8 cellular contexts compared by ENCODE assay signal in the genomic region with DNA sequence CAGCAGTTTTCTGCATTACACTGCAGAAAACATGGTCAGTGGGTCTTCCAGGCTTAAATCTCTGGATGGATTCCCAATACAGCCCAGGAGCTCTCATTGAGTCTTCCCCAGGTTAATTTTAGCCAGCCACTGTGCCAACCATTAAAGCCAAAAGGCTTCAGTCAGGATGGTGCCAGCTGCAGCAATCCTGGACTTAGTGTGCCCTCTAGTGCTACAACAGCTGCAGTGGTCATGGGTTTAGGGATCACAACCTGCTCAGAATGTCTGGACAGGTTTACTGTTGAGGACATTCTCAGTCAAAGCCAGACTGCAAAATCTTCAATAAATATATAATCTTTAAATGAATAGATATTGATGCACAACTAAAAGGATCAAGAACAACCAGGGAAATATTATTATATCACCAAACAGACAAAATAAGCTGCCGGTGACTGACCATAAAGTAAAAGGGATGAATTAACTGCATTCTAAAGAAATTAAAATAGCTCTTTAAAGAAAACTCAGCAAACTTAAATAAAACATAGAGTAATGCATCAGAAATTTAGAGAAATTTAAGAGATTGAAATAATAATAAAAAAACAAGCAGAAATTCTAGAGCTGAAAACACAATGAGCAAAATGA.
DNase-seq lines count a peak whose midpoint lies in the region; ATAC-seq, FAIRE-seq and TF ChIP-seq lines count a peak whose summit lies in the region.

No MANE protein-coding gene starts in this region.

- H3K27ac ChIP-seq in HL-60 (replicated peaks) (no peak overlapping the region), stomach (no peak overlapping the region)

- H3K36me3 Mint-ChIP-seq in Caco-2 (ENCODE audit: insufficient read depth, unreplicated experiment) (no peaks in the 10 kb centered on the region), mesothelial cell of epicardium (no peaks in the 10 kb centered on the region)

- H3K36me3 ChIP-seq in Caco-2 (ENCODE audit: control insufficient read depth, insufficient read depth, low read length) (no peaks in the 10 kb centered on the region), stomach (no peaks in the 10 kb centered on the region)

- DNase-seq in Caco-2 (peak; percentile 52 to 55), GM19238 (ENCODE audit: insufficient read length, low spot score) (peak; percentile 2), HL-60 (ENCODE audit: low read depth in 1 of 2, low spot score in 1 of 2) (peak; percentile 1 to 30), RCC 7860 (ENCODE audit: low spot score) (peak; percentile 22), fibroblast of the aortic adventitia (ENCODE audit: low read depth) (peak; percentile 76), stomach (peak; percentile 37), mesothelial cell of epicardium (ENCODE audit: low spot score in 2 of 2, unreplicated experiment in 2 of 2) (no peak)

- no peaks in the 10 kb centered on the region for H3K4me1 Mint-ChIP-seq in Caco-2 (ENCODE audit: low read depth, unreplicated experiment)
- H3K4me1 Mint-ChIP-seq in mesothelial cell of epicardium = peaks cover 4% of the 10 kb centered on the region

- no peak for ATAC-seq in HG02571 (IDR thresholded peaks at IDR 0.05; ENCODE audit: unreplicated experiment)

- no peak for FAIRE-seq in RCC 7860 (lab: Jason Lieb, UNC)

- H3K9me3 Mint-ChIP-seq in Caco-2 (ENCODE audit: unreplicated experiment) = no peaks in the 10 kb centered on the region
- H3K9me3 Mint-ChIP-seq in mesothelial cell of epicardium = no peaks in the 10 kb centered on the region

- no peaks in the 10 kb centered on the region for H3K27me3 ChIP-seq in Caco-2 (replicated peaks; ENCODE audit: control insufficient read depth, insufficient read depth, low read length)
- H3K27me3 ChIP-seq in HL-60 (ENCODE audit: insufficient read depth, poor library complexity, severe bottlenecking) = no peaks in the 10 kb centered on the region
- no peaks in the 10 kb centered on the region for H3K27me3 ChIP-seq in stomach

- TF ChIP-seq POLR2A in stomach (IDR thresholded peaks at IDR 0.05) = no peak

- TF ChIP-seq CTCF in Caco-2 (IDR thresholded peaks at IDR 0.05; ENCODE audit: insufficient read depth in 1 of 2, low read depth in 1 of 2, low read length in 1 of 2, severe bottlenecking in 1 of 2, unreplicated experiment in 1 of 2) = peak; percentile 68 to 81
- peak; percentile 62 for TF ChIP-seq CTCF in HL-60 (IDR thresholded peaks at IDR 0.05; ENCODE audit: insufficient read depth, low read length)
- peak; percentile 92 for TF ChIP-seq CTCF in fibroblast of the aortic adventitia (IDR thresholded peaks at IDR 0.05; ENCODE audit: insufficient read depth, low read length)
- peak in 4 of 7 experiments; percentile 8 to 41 (median 34) for TF ChIP-seq CTCF in stomach (IDR thresholded peaks at IDR 0.05)
- TF ChIP-seq CTCF in mesothelial cell of epicardium (IDR thresholded peaks at IDR 0.05; ENCODE audit: unreplicated experiment) = no peak

- H3K27ac Mint-ChIP-seq in Caco-2 (ENCODE audit: unreplicated experiment) (no peak overlapping the region), mesothelial cell of epicardium (no peak overlapping the region)

- 88 to 95% (median 92%) methylated on average over 1 of the region's 1 CpG for WGBS in stomach, 5 donors

- intact Hi-C loops in Caco-2 (cut with micrococcal nuclease; ENCODE audit: unreplicated experiment) (loop anchor here (1.0 to 5.0 kb wide), 4 partner anchors 270 to 1057 kb away; no protein-coding TSS in a partner anchor), stomach (cut with DNase I; ENCODE audit: low total_unique reads) (loop anchor here (5.0 kb wide), 1 partner anchor 427 kb away; no protein-coding TSS in a partner anchor)

- BruUV-seq in Caco-2 (replicated peaks; lab: Mats Ljungman, UMichigan) = no TSS peak

- POLR2A ChIA-PET in Caco-2 (lab: Charles Lee) = no interaction called here

- H3K4me3 ChIP-seq in Caco-2 (ENCODE audit: low read depth, low read length) (no peak overlapping the region), HL-60 (replicated peaks; ENCODE audit: insufficient read depth, low read length) (no peak overlapping the region), fibroblast of the aortic adventitia (ENCODE audit: low read depth, low read length) (no peak overlapping the region), stomach (no peak overlapping the region)

- H3K27me3 Mint-ChIP-seq in Caco-2 (ENCODE audit: insufficient read depth, unreplicated experiment) (no peaks in the 10 kb centered on the region), mesothelial cell of epicardium (ENCODE audit: low read depth) (no peaks in the 10 kb centered on the region)

- TF ChIP-seq EP300 in stomach (IDR thresholded peaks at IDR 0.05) = no peak

- H3K4me3 Mint-ChIP-seq in Caco-2 (ENCODE audit: unreplicated experiment) = no peak overlapping the region
- H3K4me3 Mint-ChIP-seq in mesothelial cell of epicardium = no peak overlapping the region

- CTCF ChIA-PET in Caco-2 (lab: Charles Lee) = interaction anchor here (0.7 to 1.1 kb wide), 2 partner anchors 428 to 430 kb away, joined by 3 read pairs; no protein-coding TSS in a partner anchor

- H3K4me1 ChIP-seq in Caco-2 (no peaks in the 10 kb centered on the region), stomach (no peaks in the 10 kb centered on the region)

- H3K9me3 ChIP-seq in Caco-2 = no peaks in the 10 kb centered on the region
- no peaks in the 10 kb centered on the region for H3K9me3 ChIP-seq in stomach

Comparison
In these comparisons a context has a peak if more than half of its experiments do, and no peak if none do; other contexts are left out.
1. DNase-seq: peak in Caco-2 (2 of 2), GM19238 (single experiment), HL-60 (2 of 2), RCC 7860 (single experiment), fibroblast of the aortic adventitia (single experiment) and stomach (single experiment); none in mesothelial cell of epicardium (0 of 2).